ENCODE assay signal across 8 cellular contexts in genomic region chr12:64670856-64671639, GRCh38.
DNase-seq lines count a peak whose midpoint lies in the region; ATAC-seq and TF ChIP-seq lines count a peak whose summit lies in the region.

No MANE protein-coding gene starts in this region.

- H3K27me3 ChIP-seq in right atrium auricular region (no peaks in the 10 kb centered on the region), thoracic aorta (replicated peaks; ENCODE audit: insufficient read depth) (no peaks in the 10 kb centered on the region)

- POLR2A ChIA-PET in activated CD4-positive, alpha-beta T cell treated with anti-CD3 and anti-CD28 coated beads for 36 hours (lab: Charles Lee), result no interaction called here

- H3K27me3 Mint-ChIP-seq in activated CD4-positive, alpha-beta T cell treated with anti-CD3 and anti-CD28 coated beads for 36 hours, result no peaks in the 10 kb centered on the region
- no peaks in the 10 kb centered on the region for H3K27me3 Mint-ChIP-seq in activated naive CD8-positive, alpha-beta T cell

- intact Hi-C loops in activated CD4-positive, alpha-beta T cell treated with anti-CD3 and anti-CD28 coated beads for 36 hours (cut with DNase I, micrococcal nuclease), result loop anchor here in 1 of 2 experiments (1.0 to 10.0 kb wide), 2 partner anchors 8 to 1634 kb away; partner anchors contain the start of gene HELB

- H3K4me1 ChIP-seq in right atrium auricular region (peaks cover 0 to 96% of the 10 kb centered on the region in 2 donors), thoracic aorta (ENCODE audit: control insufficient read depth in 1 of 2, low read depth in 2 of 2) (peaks cover 66 to 96% of the 10 kb centered on the region in 2 donors)

- peak; percentile 62 for DNase-seq in activated CD4-positive, alpha-beta T cell treated with anti-CD3 and anti-CD28 coated beads for 36 hours
- no peak for DNase-seq in activated CD4-positive, alpha-beta T cell treated with anti-CD3 and anti-CD28 coated beads for 1 hour
- DNase-seq in right atrium auricular region (ENCODE audit: low spot score) (no peak), thoracic aorta (ENCODE audit: low spot score) (no peak), NAMALWA (ENCODE audit: low spot score) (no peak), NCI-H526 (lab: John Stamatoyannopoulos, UW) (no peak)

- peak overlapping the region; percentile 51 for H3K4me3 Mint-ChIP-seq in activated CD4-positive, alpha-beta T cell treated with anti-CD3 and anti-CD28 coated beads for 36 hours
- H3K4me3 Mint-ChIP-seq in activated naive CD8-positive, alpha-beta T cell, result peak overlapping the region; percentile 84

- H3K36me3 ChIP-seq in right atrium auricular region (no peaks in the 10 kb centered on the region), thoracic aorta (no peaks in the 10 kb centered on the region)

- H3K36me3 Mint-ChIP-seq in activated CD4-positive, alpha-beta T cell treated with anti-CD3 and anti-CD28 coated beads for 36 hours (ENCODE audit: low read depth), result peaks cover 2% of the 10 kb centered on the region
- H3K36me3 Mint-ChIP-seq in activated naive CD8-positive, alpha-beta T cell, result no peaks in the 10 kb centered on the region

- H3K27ac ChIP-seq in right atrium auricular region (peak overlapping the region; percentile 84 to 94), thoracic aorta (peak overlapping the region; percentile 78 to 92)

- H3K9me3 Mint-ChIP-seq in activated CD4-positive, alpha-beta T cell treated with anti-CD3 and anti-CD28 coated beads for 36 hours (ENCODE audit: low read depth), result no peaks in the 10 kb centered on the region
- H3K9me3 Mint-ChIP-seq in activated naive CD8-positive, alpha-beta T cell (ENCODE audit: low read depth), result no peaks in the 10 kb centered on the region

- peak overlapping the region; percentile 98 for H3K27ac Mint-ChIP-seq in activated CD4-positive, alpha-beta T cell treated with anti-CD3 and anti-CD28 coated beads for 36 hours
- peak overlapping the region; percentile 91 for H3K27ac Mint-ChIP-seq in activated naive CD8-positive, alpha-beta T cell

- H3K4me3 ChIP-seq in right atrium auricular region (no peak overlapping the region), thoracic aorta (peak overlapping the region; percentile 26)

- TF ChIP-seq CTCF in right atrium auricular region (IDR thresholded peaks at IDR 0.05), result no peak
- no peak for TF ChIP-seq CTCF in thoracic aorta (IDR thresholded peaks at IDR 0.05)

- ATAC-seq in activated CD4-positive, alpha-beta T cell treated with anti-CD3 and anti-CD28 coated beads for 36 hours, result peak; percentile 64
- ATAC-seq in thoracic aorta (ENCODE audit: insufficient number of reproducible peaks, low FRiP score, low read depth) (peak; percentile 45), HG03460 (IDR thresholded peaks at IDR 0.05; ENCODE audit: unreplicated experiment) (no peak)

- CTCF ChIA-PET in activated CD4-positive, alpha-beta T cell treated with anti-CD3 and anti-CD28 coated beads for 36 hours (lab: Charles Lee), result interaction anchor here (0.7 to 1.3 kb wide), 2 partner anchors 18 to 25 kb away, joined by 3 read pairs; no protein-coding TSS in a partner anchor

- H3K9me3 ChIP-seq in right atrium auricular region (no peaks in the 10 kb centered on the region), thoracic aorta (no peaks in the 10 kb centered on the region)

- H3K4me1 Mint-ChIP-seq in activated CD4-positive, alpha-beta T cell treated with anti-CD3 and anti-CD28 coated beads for 36 hours, result peaks cover 90% of the 10 kb centered on the region
- H3K4me1 Mint-ChIP-seq in activated naive CD8-positive, alpha-beta T cell (ENCODE audit: low read depth), result peaks cover 91% of the 10 kb centered on the region
